In genomic region chr11:118635237-118635591, GRCh38 we compare ENCODE assay signal across 1 cellular context.
TF ChIP-seq lines count a peak whose summit lies in the region.

No MANE protein-coding gene starts in this region.

TF ChIP-seq in K562, 482 proteins besides CTCF, POLR2A, EP300 and RAD21 (continued from another document):
- TF ChIP-seq MITF (IDR thresholded peaks at IDR 0.05) (no peak), ZNF24 (IDR thresholded peaks at IDR 0.05) (no peak), CCAR2 (IDR thresholded peaks at IDR 0.05; ENCODE audit: low read depth, low read length) (no peak), BCL6 (CRISPR knock-in tag; IDR thresholded peaks at IDR 0.05) (no peak)
- TF ChIP-seq, protein P1, sequence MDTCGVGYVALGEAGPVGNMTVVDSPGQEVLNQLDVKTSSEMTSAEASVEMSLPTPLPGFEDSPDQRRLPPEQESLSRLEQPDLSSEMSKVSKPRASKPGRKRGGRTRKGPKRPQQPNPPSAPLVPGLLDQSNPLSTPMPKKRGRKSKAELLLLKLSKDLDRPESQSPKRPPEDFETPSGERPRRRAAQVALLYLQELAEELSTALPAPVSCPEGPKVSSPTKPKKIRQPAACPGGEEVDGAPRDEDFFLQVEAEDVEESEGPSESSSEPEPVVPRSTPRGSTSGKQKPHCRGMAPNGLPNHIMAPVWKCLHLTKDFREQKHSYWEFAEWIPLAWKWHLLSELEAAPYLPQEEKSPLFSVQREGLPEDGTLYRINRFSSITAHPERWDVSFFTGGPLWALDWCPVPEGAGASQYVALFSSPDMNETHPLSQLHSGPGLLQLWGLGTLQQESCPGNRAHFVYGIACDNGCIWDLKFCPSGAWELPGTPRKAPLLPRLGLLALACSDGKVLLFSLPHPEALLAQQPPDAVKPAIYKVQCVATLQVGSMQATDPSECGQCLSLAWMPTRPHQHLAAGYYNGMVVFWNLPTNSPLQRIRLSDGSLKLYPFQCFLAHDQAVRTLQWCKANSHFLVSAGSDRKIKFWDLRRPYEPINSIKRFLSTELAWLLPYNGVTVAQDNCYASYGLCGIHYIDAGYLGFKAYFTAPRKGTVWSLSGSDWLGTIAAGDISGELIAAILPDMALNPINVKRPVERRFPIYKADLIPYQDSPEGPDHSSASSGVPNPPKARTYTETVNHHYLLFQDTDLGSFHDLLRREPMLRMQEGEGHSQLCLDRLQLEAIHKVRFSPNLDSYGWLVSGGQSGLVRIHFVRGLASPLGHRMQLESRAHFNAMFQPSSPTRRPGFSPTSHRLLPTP (IDR thresholded peaks at IDR 0.05; ENCODE audit: borderline replicate concordance, extremely low read depth, insufficient read length), result no peak
TF ChIP-seq in K562: peak in this region for 6.
